18 cellular contexts compared by ENCODE assay signal in genomic region chr9:6090272-6090671, GRCh38.
DNase-seq lines count a peak whose midpoint lies in the region; ATAC-seq, FAIRE-seq and TF ChIP-seq lines count a peak whose summit lies in the region.
"Had no signal": no experiment of that assay in that cellular context is flagged by ENCODE, and none has a peak within 500 bp of the region (broad histone marks: within the 10 kb centered on the region; RNA-seq: fewer than 3 reads in every experiment).

No MANE protein-coding gene starts in this region.

- no peak overlapping the region for H3K27ac ChIP-seq in GM12878 (ENCODE audit: control insufficient read depth, insufficient read depth)

- SMC1A ChIA-PET in GM12878 (lab: Charles Lee; ENCODE audit: uncharacterized antibody, unreplicated experiment), result interaction anchor here (1.0 kb wide), 1 partner anchor 18 kb away, joined by 5 read pairs; no protein-coding TSS in a partner anchor

- intact Hi-C loops in GM12878 (cut with micrococcal nuclease; ENCODE audit: unreplicated experiment) (no loop called here), left ventricle myocardium superior (cut with micrococcal nuclease) (no loop called here)

- no peaks in the 10 kb centered on the region for H4K20me1 ChIP-seq in GM12878 (ENCODE audit: control insufficient read depth, insufficient read depth)

- TF ChIP-seq CTCF in GM12878 (IDR thresholded peaks at IDR 0.05 in 2 of 3, conservative IDR thresholded peaks at IDR 0.05 in 1 of 3; ENCODE audit: control insufficient read depth in 2 of 3, extremely low read depth in 1 of 3, insufficient read depth in 1 of 3, low read depth in 3 of 3, low read length in 3 of 3), result no peak

- TF ChIP-seq POLR2A in GM12878 (IDR thresholded peaks at IDR 0.05; ENCODE audit: low read depth, low read length), result no peak

- no peak overlapping the region for H3K4me2 ChIP-seq in GM12878 (ENCODE audit: control insufficient read depth, insufficient read depth)

- no peaks in the 10 kb centered on the region for H3K36me3 ChIP-seq in GM12878 (ENCODE audit: control insufficient read depth in 2 of 2, insufficient read depth in 2 of 2, low read length in 1 of 2)

- ATAC-seq in GM12878 (0 out of 3 replicates have a peak, but pooled peaks have one; percentile 29), left ventricle myocardium superior (peak; percentile 100), HG02798 (IDR thresholded peaks at IDR 0.05; ENCODE audit: poor library complexity, unreplicated experiment) (no peak), GM21526 (IDR thresholded peaks at IDR 0.05; ENCODE audit: low FRiP score, unreplicated experiment) (no peak)
- ATAC-seq: HCT116 had no signal

- no peaks in the 10 kb centered on the region; the same call in 2 of the 3 replicates for H3K9me3 ChIP-seq in GM12878 (replicated peaks; ENCODE audit: control insufficient read depth, insufficient read depth, low read length)

- no peak overlapping the region for H2AFZ ChIP-seq in GM12878 (ENCODE audit: control insufficient read depth, low read depth, low read length)

- in situ Hi-C loops in GM12878 (cut with MboI), result no loop called here

- TF ChIP-seq EP300 in GM12878 (IDR thresholded peaks at IDR 0.05; ENCODE audit: borderline replicate concordance in 1 of 2, control insufficient read depth in 1 of 2, low read depth in 2 of 2, low read length in 2 of 2), result no peak

- DNase-seq in DMS53 (lab: John Stamatoyannopoulos, UW) (peak; percentile 8), DMS53 treated with DMSO at 0.1 percent for 48 hours (lab: John Stamatoyannopoulos, UW; ENCODE audit: unreplicated experiment) (no peak), GM12878 (ENCODE audit: low read depth, low spot score) (no peak), left ventricle myocardium superior (no peak), DMS114 treated with DMSO at 0.1 percent for 48 hours (lab: John Stamatoyannopoulos, UW; ENCODE audit: unreplicated experiment) (no peak)
- DNase-seq in activated CD4-positive, alpha-beta T cell treated with anti-CD3 and anti-CD28 coated beads, Interleukin-2, amount 50 U/mL, for 48 hours, result no peak
- DNase-seq: 8988T, COR-L47, NCI-H1092 treated with DMSO at 0.1 percent for 48 hours, NCI-H1694 treated with DMSO at 0.1 percent for 48 hours, NCI-H345, NCI-H748 treated with DMSO at 0.1 percent for 48 hours, SIG-M5 had no signal

- H3K27me3 ChIP-seq in GM12878 (replicated peaks in 1 of 2; ENCODE audit: control insufficient read depth in 2 of 2, insufficient read depth in 2 of 2, low read length in 1 of 2), result no peaks in the 10 kb centered on the region

- H3K4me1 ChIP-seq in GM12878 (ENCODE audit: control insufficient read depth, insufficient read depth, low read length), result no peaks in the 10 kb centered on the region

- POLR2A ChIA-PET in GM12878 (lab: Charles Lee), result interaction anchor here (1.9 kb wide), 1 partner anchor 10 kb away, joined by 6 read pairs; no protein-coding TSS in a partner anchor

- no TSS peak for BruUV-seq in GM12878 (replicated peaks; lab: Mats Ljungman, UMichigan)

- RAD21 ChIA-PET in GM12878 (lab: Charles Lee; ENCODE audit: unreplicated experiment), result interaction anchor here (1.2 kb wide), 1 partner anchor 36 kb away, joined by 3 read pairs; no protein-coding TSS in a partner anchor

- no peak for FAIRE-seq in GM12878 (lab: Jason Lieb, UNC)
- FAIRE-seq: GM12891, HTR-8/SVneo had no signal

- H3K4me3 ChIP-seq in GM12878, result no peak overlapping the region

- TF ChIP-seq RAD21 in GM12878 (IDR thresholded peaks at IDR 0.05; ENCODE audit: insufficient read depth, low read depth, low read length), result no peak

- H3K79me2 ChIP-seq in GM12878 (ENCODE audit: control insufficient read depth, insufficient read depth, low read length), result no peaks in the 10 kb centered on the region

- H3K9ac ChIP-seq in GM12878 (ENCODE audit: control insufficient read depth, insufficient read depth, low read length), result no peak overlapping the region

- CTCF ChIA-PET in GM12878 (lab: Yijun Ruan, JAX), result interaction anchor here (1.2 kb wide), 2 partner anchors 36 to 216 kb away, joined by 3 read pairs; no protein-coding TSS in a partner anchor

TF ChIP-seq in GM12878, 131 proteins besides CTCF, POLR2A, EP300 and RAD21:
- TF ChIP-seq, protein P1, sequence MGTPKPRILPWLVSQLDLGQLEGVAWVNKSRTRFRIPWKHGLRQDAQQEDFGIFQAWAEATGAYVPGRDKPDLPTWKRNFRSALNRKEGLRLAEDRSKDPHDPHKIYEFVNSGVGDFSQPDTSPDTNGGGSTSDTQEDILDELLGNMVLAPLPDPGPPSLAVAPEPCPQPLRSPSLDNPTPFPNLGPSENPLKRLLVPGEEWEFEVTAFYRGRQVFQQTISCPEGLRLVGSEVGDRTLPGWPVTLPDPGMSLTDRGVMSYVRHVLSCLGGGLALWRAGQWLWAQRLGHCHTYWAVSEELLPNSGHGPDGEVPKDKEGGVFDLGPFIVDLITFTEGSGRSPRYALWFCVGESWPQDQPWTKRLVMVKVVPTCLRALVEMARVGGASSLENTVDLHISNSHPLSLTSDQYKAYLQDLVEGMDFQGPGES (IDR thresholded peaks at IDR 0.05), result no peak
- no peak for TF ChIP-seq ZBTB33 (IDR thresholded peaks at IDR 0.05)
- TF ChIP-seq, protein P2, sequence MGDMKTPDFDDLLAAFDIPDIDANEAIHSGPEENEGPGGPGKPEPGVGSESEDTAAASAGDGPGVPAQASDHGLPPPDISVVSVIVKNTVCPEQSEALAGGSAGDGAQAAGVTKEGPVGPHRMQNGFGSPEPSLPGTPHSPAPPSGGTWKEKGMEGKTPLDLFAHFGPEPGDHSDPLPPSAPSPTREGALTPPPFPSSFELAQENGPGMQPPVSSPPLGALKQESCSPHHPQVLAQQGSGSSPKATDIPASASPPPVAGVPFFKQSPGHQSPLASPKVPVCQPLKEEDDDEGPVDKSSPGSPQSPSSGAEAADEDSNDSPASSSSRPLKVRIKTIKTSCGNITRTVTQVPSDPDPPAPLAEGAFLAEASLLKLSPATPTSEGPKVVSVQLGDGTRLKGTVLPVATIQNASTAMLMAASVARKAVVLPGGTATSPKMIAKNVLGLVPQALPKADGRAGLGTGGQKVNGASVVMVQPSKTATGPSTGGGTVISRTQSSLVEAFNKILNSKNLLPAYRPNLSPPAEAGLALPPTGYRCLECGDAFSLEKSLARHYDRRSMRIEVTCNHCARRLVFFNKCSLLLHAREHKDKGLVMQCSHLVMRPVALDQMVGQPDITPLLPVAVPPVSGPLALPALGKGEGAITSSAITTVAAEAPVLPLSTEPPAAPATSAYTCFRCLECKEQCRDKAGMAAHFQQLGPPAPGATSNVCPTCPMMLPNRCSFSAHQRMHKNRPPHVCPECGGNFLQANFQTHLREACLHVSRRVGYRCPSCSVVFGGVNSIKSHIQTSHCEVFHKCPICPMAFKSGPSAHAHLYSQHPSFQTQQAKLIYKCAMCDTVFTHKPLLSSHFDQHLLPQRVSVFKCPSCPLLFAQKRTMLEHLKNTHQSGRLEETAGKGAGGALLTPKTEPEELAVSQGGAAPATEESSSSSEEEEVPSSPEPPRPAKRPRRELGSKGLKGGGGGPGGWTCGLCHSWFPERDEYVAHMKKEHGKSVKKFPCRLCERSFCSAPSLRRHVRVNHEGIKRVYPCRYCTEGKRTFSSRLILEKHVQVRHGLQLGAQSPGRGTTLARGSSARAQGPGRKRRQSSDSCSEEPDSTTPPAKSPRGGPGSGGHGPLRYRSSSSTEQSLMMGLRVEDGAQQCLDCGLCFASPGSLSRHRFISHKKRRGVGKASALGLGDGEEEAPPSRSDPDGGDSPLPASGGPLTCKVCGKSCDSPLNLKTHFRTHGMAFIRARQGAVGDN (IDR thresholded peaks at IDR 0.05), result no peak
- no peak for TF ChIP-seq BRCA1 (IDR thresholded peaks at IDR 0.05; ENCODE audit: low read depth, low read length)
- TF ChIP-seq SPI1 (IDR thresholded peaks at IDR 0.05; ENCODE audit: borderline replicate concordance, insufficient read depth, low read depth, low read length), result no peak
- no peak for TF ChIP-seq NR2C2 (IDR thresholded peaks at IDR 0.05; ENCODE audit: borderline replicate concordance, control insufficient read depth, insufficient read length, low read depth)
- no peak for TF ChIP-seq MEF2B (IDR thresholded peaks at IDR 0.05; ENCODE audit: partially characterized antibody, poor library complexity, severe bottlenecking)
- TF ChIP-seq HDGF (IDR thresholded peaks at IDR 0.05), result no peak

Comparison
In these comparisons a context has a peak if more than half of its experiments do, and no peak if none do; other contexts are left out.
1. ATAC-seq: peak in GM12878 (single experiment) and left ventricle myocardium superior (single experiment); none in HG02798 (single experiment) and GM21526 (single experiment).